ENCODE assay signal across 8 cellular contexts in genomic region chr2:197239434-197239833, GRCh38.
DNase-seq lines count a peak whose midpoint lies in the region; ATAC-seq and TF ChIP-seq lines count a peak whose summit lies in the region.

No MANE protein-coding gene starts in this region.

- DNase-seq in activated CD4-positive, alpha-beta T cell treated with anti-CD3 and anti-CD28 coated beads, Interleukin-2, amount 10 ng/mL, durations not matched to agents 24 days and 14 days: peak; percentile 73
- no peak for DNase-seq in activated CD4-positive, alpha-beta T cell treated with anti-CD3 and anti-CD28 coated beads for 48 hours
- no peak for DNase-seq in stimulated activated naive CD8-positive, alpha-beta T cell treated with anti-CD3 and anti-CD28 coated beads, Interleukin-15, Interleukin-2, amounts not matched to agents 100 U/mL and 50 U/mL, for 24 hours
- no peak for DNase-seq in SHP77 treated with DMSO at 0.1 percent for 48 hours (lab: John Stamatoyannopoulos, UW)
- no peak for DNase-seq in NCI-H187 treated with DMSO at 0.1 percent for 48 hours (lab: John Stamatoyannopoulos, UW)

- H3K27ac Mint-ChIP-seq in activated CD4-positive, alpha-beta T cell treated with anti-CD3 and anti-CD28 coated beads, Interleukin-2, amount 10 ng/mL, durations not matched to agents 24 days and 14 days: peak overlapping the region; percentile 94
- H3K27ac Mint-ChIP-seq in T-helper 1 cell treated with Interleukin-12 subunit alpha and Interleukin-12 subunit beta and Interleukin-4 antibody, amounts not matched to agents 30 μg/mL and 1 μg/mL, for 36 hours: peak overlapping the region; percentile 94

- H3K9me3 Mint-ChIP-seq in activated CD4-positive, alpha-beta T cell treated with anti-CD3 and anti-CD28 coated beads, Interleukin-2, amount 10 ng/mL, durations not matched to agents 24 days and 14 days: peaks cover 5% of the 10 kb centered on the region
- H3K9me3 Mint-ChIP-seq in T-helper 1 cell treated with Interleukin-12 subunit alpha and Interleukin-12 subunit beta and Interleukin-4 antibody, amounts not matched to agents 30 μg/mL and 1 μg/mL, for 36 hours: no peaks in the 10 kb centered on the region

- peaks cover 0 to 49% (median 0%) of the 10 kb centered on the region in 3 donors for H3K4me1 ChIP-seq in gastroesophageal sphincter

- ATAC-seq in HG03039 (IDR thresholded peaks at IDR 0.05; ENCODE audit: unreplicated experiment) (peak; percentile 58), gastroesophageal sphincter (no peak)
- peak; percentile 37 for ATAC-seq in stimulated activated naive CD8-positive, alpha-beta T cell treated with anti-CD3 and anti-CD28 coated beads, Interleukin-15, Interleukin-2, amounts not matched to agents 100 U/mL and 50 U/mL, for 24 hours

- no peak for TF ChIP-seq EP300 in gastroesophageal sphincter (IDR thresholded peaks at IDR 0.05)

- H3K4me1 Mint-ChIP-seq in activated CD4-positive, alpha-beta T cell treated with anti-CD3 and anti-CD28 coated beads, Interleukin-2, amount 10 ng/mL, durations not matched to agents 24 days and 14 days: peaks cover 71% of the 10 kb centered on the region
- peaks cover 75% of the 10 kb centered on the region for H3K4me1 Mint-ChIP-seq in T-helper 1 cell treated with Interleukin-12 subunit alpha and Interleukin-12 subunit beta and Interleukin-4 antibody, amounts not matched to agents 30 μg/mL and 1 μg/mL, for 36 hours (ENCODE audit: low read depth)

- no peaks in the 10 kb centered on the region for H3K36me3 ChIP-seq in gastroesophageal sphincter

- H3K27me3 ChIP-seq in gastroesophageal sphincter: no peaks in the 10 kb centered on the region

- peak overlapping the region; percentile 86 for H3K4me3 Mint-ChIP-seq in activated CD4-positive, alpha-beta T cell treated with anti-CD3 and anti-CD28 coated beads, Interleukin-2, amount 10 ng/mL, durations not matched to agents 24 days and 14 days
- peak overlapping the region; percentile 79 for H3K4me3 Mint-ChIP-seq in T-helper 1 cell treated with Interleukin-12 subunit alpha and Interleukin-12 subunit beta and Interleukin-4 antibody, amounts not matched to agents 30 μg/mL and 1 μg/mL, for 36 hours

- no peaks in the 10 kb centered on the region for H3K27me3 Mint-ChIP-seq in activated CD4-positive, alpha-beta T cell treated with anti-CD3 and anti-CD28 coated beads, Interleukin-2, amount 10 ng/mL, durations not matched to agents 24 days and 14 days
- H3K27me3 Mint-ChIP-seq in T-helper 1 cell treated with Interleukin-12 subunit alpha and Interleukin-12 subunit beta and Interleukin-4 antibody, amounts not matched to agents 30 μg/mL and 1 μg/mL, for 36 hours (ENCODE audit: low read depth): no peaks in the 10 kb centered on the region

- H3K4me3 ChIP-seq in gastroesophageal sphincter: no peak overlapping the region

- no peaks in the 10 kb centered on the region for H3K9me3 ChIP-seq in gastroesophageal sphincter

- peak overlapping the region in 1 of 4 donors; percentile 39 for H3K27ac ChIP-seq in gastroesophageal sphincter

- WGBS in gastroesophageal sphincter (ENCODE audit: low coverage in 1 of 2), 2 donors: 75 to 87% methylated on average over 2 of the region's 2 CpGs

- no peak for TF ChIP-seq CTCF in gastroesophageal sphincter (IDR thresholded peaks at IDR 0.05)

- peaks cover 21% of the 10 kb centered on the region for H3K36me3 Mint-ChIP-seq in activated CD4-positive, alpha-beta T cell treated with anti-CD3 and anti-CD28 coated beads, Interleukin-2, amount 10 ng/mL, durations not matched to agents 24 days and 14 days (ENCODE audit: low read depth)
- peaks cover 19% of the 10 kb centered on the region for H3K36me3 Mint-ChIP-seq in T-helper 1 cell treated with Interleukin-12 subunit alpha and Interleukin-12 subunit beta and Interleukin-4 antibody, amounts not matched to agents 30 μg/mL and 1 μg/mL, for 36 hours (ENCODE audit: low read depth)

- intact Hi-C loops in activated CD4-positive, alpha-beta T cell treated with anti-CD3 and anti-CD28 coated beads, Interleukin-2, amount 10 ng/mL, durations not matched to agents 24 days and 14 days (cut with micrococcal nuclease): loop anchor here (1.0 kb wide), 1 partner anchor 69 kb away; no protein-coding TSS in a partner anchor

- TF ChIP-seq POLR2A in gastroesophageal sphincter (IDR thresholded peaks at IDR 0.05): no peak
